Comparison of ENCODE assay signal across 1 cellular context in the genomic region with DNA sequence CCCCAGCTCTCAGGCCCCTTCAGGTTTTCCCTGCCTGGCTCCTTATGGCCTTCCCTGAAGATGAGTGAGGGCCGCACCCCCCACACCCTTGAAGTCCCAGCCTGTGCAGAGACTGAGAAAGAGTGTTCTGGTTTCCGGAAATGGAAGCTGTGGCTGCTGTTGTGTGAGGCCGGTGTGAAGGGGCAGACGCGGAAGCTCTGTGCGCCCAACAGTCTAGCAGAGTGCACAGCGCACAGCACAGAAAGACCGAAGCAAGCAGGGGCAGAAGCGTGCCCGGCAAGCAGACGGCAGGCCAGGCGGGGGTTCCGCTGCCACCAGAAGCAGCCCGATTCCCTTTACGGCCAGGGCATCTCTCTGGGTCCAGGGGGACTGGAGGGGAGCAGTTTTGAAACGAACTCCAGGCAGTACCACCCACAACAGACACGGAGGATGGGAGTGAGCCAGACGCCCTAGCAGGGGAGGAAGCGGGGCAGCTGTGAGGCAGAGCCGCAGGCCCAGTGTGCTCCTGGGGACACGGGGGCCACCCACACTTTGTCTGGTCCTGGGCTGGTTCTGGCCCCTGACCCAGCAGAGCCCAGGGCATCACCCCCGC.
TF ChIP-seq lines count a peak whose summit lies in the region.

No MANE protein-coding gene starts in this region.

TF ChIP-seq in SK-N-SH treated with all-trans-retinoic acid at 6 μM for 48 hours, 23 proteins besides CTCF, POLR2A, EP300 and RAD21 (continued from another document):
- TF ChIP-seq, protein P1, sequence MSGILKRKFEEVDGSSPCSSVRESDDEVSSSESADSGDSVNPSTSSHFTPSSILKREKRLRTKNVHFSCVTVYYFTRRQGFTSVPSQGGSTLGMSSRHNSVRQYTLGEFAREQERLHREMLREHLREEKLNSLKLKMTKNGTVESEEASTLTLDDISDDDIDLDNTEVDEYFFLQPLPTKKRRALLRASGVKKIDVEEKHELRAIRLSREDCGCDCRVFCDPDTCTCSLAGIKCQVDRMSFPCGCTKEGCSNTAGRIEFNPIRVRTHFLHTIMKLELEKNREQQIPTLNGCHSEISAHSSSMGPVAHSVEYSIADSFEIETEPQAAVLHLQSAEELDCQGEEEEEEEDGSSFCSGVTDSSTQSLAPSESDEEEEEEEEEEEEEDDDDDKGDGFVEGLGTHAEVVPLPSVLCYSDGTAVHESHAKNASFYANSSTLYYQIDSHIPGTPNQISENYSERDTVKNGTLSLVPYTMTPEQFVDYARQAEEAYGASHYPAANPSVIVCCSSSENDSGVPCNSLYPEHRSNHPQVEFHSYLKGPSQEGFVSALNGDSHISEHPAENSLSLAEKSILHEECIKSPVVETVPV (CRISPR knock-in tag; IDR thresholded peaks at IDR 0.05): no peak
- no peak for TF ChIP-seq ZC3H10 (CRISPR knock-in tag; IDR thresholded peaks at IDR 0.05)
